Comparison of ENCODE assay signal across 18 cellular contexts in genomic region chr21:33750017-33750416, GRCh38.
"Had no signal": no experiment of that assay in that cellular context is flagged by ENCODE, and none has a peak within 500 bp of the region (broad histone marks: within the 10 kb centered on the region; RNA-seq: fewer than 3 reads in every experiment).

No MANE protein-coding gene starts in this region.

- H3K4me3 ChIP-seq: lung, right lobe of liver, thoracic aorta, upper lobe of right lung had no signal

- H3K4me1 ChIP-seq: upper lobe of right lung had no signal

- H3K27me3 ChIP-seq: brain microvascular endothelial cell, right lobe of liver, upper lobe of right lung had no signal

- FAIRE-seq: TTC549 had no signal

- H3K27ac ChIP-seq: brain microvascular endothelial cell, epithelial cell of prostate, right lobe of liver, thoracic aorta, upper lobe of right lung had no signal

- H3K9me3 ChIP-seq: right lobe of liver had no signal

- DNase-seq: activated CD4-positive, alpha-beta T cell treated with anti-CD3 and anti-CD28 coated beads, Interleukin-2, amount 10 ng/mL, durations not matched to agents 7 days and 5 days; activated CD8-positive, alpha-beta memory T cell treated with anti-CD3 and anti-CD28 coated beads, Interleukin-2, amount 50 U/mL, for 48 hours; activated gamma-delta T cell; activated T-cell treated with anti-CD3 and anti-CD28 coated beads, Interleukin-2, amount 50 U/mL, for 72 hours; amniotic stem cell; brain microvascular endothelial cell; cerebellar nuclear complex; dermis blood vessel endothelial cell; foreskin melanocyte; naive B cell; posterior cingulate gyrus; right lobe of liver; stimulated activated naive CD8-positive, alpha-beta T cell treated with anti-CD3 and anti-CD28 coated beads, Interleukin-15, amount 100 ng/mL, for 72 hours; upper lobe of right lung had no signal

- H3K36me3 ChIP-seq: right lobe of liver, thoracic aorta, upper lobe of right lung had no signal
